In genomic region chr2:25669520-25669919, GRCh38 we compare ENCODE assay signal across 26 cellular contexts. TPM values are rescaled to one million over a fixed set of nuclear protein-coding genes. Genes with fewer than 3 reads are reported as not detected.
DNase-seq lines count a peak whose midpoint lies in the region; ATAC-seq and TF ChIP-seq lines count a peak whose summit lies in the region.
"Had no signal": no experiment of that assay in that cellular context is flagged by ENCODE, and none has a peak within 500 bp of the region (broad histone marks: within the 10 kb centered on the region; RNA-seq: fewer than 3 reads in every experiment).

No MANE protein-coding gene starts in this region.

- no peak for TF ChIP-seq EP300 in esophagus muscularis mucosa (IDR thresholded peaks at IDR 0.05)

- no peaks in the 10 kb centered on the region for H3K9me3 ChIP-seq in HUES64 (ENCODE audit: insufficient read depth, low read depth, low read length)
- H3K9me3 ChIP-seq in esophagus muscularis mucosa, result no peaks in the 10 kb centered on the region

- TF ChIP-seq CTCF in WTC11 (IDR thresholded peaks at IDR 0.05) (no peak), neural crest cell (conservative IDR thresholded peaks at IDR 0.05) (no peak), esophagus muscularis mucosa (IDR thresholded peaks at IDR 0.05) (no peak)

- H3K27ac Mint-ChIP-seq in WTC11, result peak overlapping the region; percentile 97
- no peak overlapping the region for H3K27ac Mint-ChIP-seq in neural crest cell (ENCODE audit: unreplicated experiment)
- no peak overlapping the region for H3K27ac Mint-ChIP-seq in activated CD4-positive, alpha-beta T cell treated with anti-CD3 and anti-CD28 coated beads for 36 hours

- H3K27ac ChIP-seq in HUES64 (ENCODE audit: low read depth, low read length) (peak overlapping the region; percentile 60; the same call in 1 of the 2 replicates), esophagus muscularis mucosa (replicated peaks in 1 of 4) (no peak overlapping the region)

- POLR2A ChIA-PET in WTC11 (lab: Charles Lee), result no interaction called here
- POLR2A ChIA-PET in activated CD4-positive, alpha-beta T cell treated with anti-CD3 and anti-CD28 coated beads for 36 hours (lab: Charles Lee), result interaction anchor here (0.7 kb wide), 1 partner anchor 362 kb away, joined by 4 read pairs; no protein-coding TSS in a partner anchor

- CTCF ChIA-PET in WTC11 (lab: Charles Lee), result no interaction called here
- CTCF ChIA-PET in activated CD4-positive, alpha-beta T cell treated with anti-CD3 and anti-CD28 coated beads for 36 hours (lab: Charles Lee), result no interaction called here

- no peak overlapping the region for H3K9ac ChIP-seq in HUES64 (ENCODE audit: low read depth, low read length)

- DNase-seq in ELF-1 (ENCODE audit: low read depth, low spot score), result peak; percentile 10
- DNase-seq in WTC11 (ENCODE audit: low spot score), result peak; percentile 31
- DNase-seq in neural crest cell (ENCODE audit: low read depth, low spot score), result no peak
- no peak for DNase-seq in esophagus muscularis mucosa (ENCODE audit: extremely low spot score)
- no peak for DNase-seq in GF-D8 (lab: John Stamatoyannopoulos, UW)
- no peak for DNase-seq in activated CD4-positive, alpha-beta T cell treated with anti-CD3 and anti-CD28 coated beads for 36 hours
- DNase-seq: 8988T; ACHN; Calu3; DMS79 treated with DMSO at 0.1 percent for 48 hours; HCEC 1CT; IMR-90; KG1; MM.1S; NCI-H1048; NCI-H1417; NCI-H1694 treated with DMSO at 0.1 percent for 48 hours; NCI-H2081; NCI-H226; NCI-H510A; NCI-H748 treated with DMSO at 0.1 percent for 48 hours; NK-92 treated with Interleukin-12 subunit alpha and Interleukin-12 subunit beta, amount 100 ng/mL, for 24 hours; PC-3 had no signal

- 49% methylated on average over 6 of the region's 7 CpGs for WGBS in HUES64
- WGBS in esophagus muscularis mucosa, result 97% methylated on average over 7 of the region's 7 CpGs

- intact Hi-C loops in esophagus muscularis mucosa (cut with DNase I), result loop anchor here (10.0 kb wide), 1 partner anchor 305 kb away; no protein-coding TSS in a partner anchor
- intact Hi-C loops in activated CD4-positive, alpha-beta T cell treated with anti-CD3 and anti-CD28 coated beads for 36 hours (cut with DNase I, micrococcal nuclease), result no loop called here

- ATAC-seq in WTC11 (peak; percentile 13), GM18907 (IDR thresholded peaks at IDR 0.05; ENCODE audit: unreplicated experiment) (no peak)
- no peak for ATAC-seq in activated CD4-positive, alpha-beta T cell treated with anti-CD3 and anti-CD28 coated beads for 36 hours
- ATAC-seq: PC-3, SK-N-SH treated with all-trans-retinoic acid at 6 μM for 48 hours had no signal

- H3K4me3 Mint-ChIP-seq in WTC11, result peak overlapping the region; percentile 52
- H3K4me3 Mint-ChIP-seq in neural crest cell, result peak overlapping the region; percentile 59
- H3K4me3 Mint-ChIP-seq in activated CD4-positive, alpha-beta T cell treated with anti-CD3 and anti-CD28 coated beads for 36 hours, result no peak overlapping the region

- H3K4me1 Mint-ChIP-seq in WTC11 (peaks cover 51% of the 10 kb centered on the region), neural crest cell (peaks cover 28% of the 10 kb centered on the region)
- H3K4me1 Mint-ChIP-seq in activated CD4-positive, alpha-beta T cell treated with anti-CD3 and anti-CD28 coated beads for 36 hours, result peaks cover 35% of the 10 kb centered on the region

- H3K4me1 ChIP-seq in HUES64 (ENCODE audit: insufficient read depth, low read length) (peaks cover 47% of the 10 kb centered on the region), esophagus muscularis mucosa (peaks cover 12 to 26% (median 17%) of the 10 kb centered on the region in 4 donors)

- H3K27me3 Mint-ChIP-seq in WTC11 (ENCODE audit: low read depth) (peaks cover 8% of the 10 kb centered on the region), neural crest cell (ENCODE audit: low read depth) (peaks cover 19% of the 10 kb centered on the region)
- peaks cover under 1% of the 10 kb centered on the region for H3K27me3 Mint-ChIP-seq in activated CD4-positive, alpha-beta T cell treated with anti-CD3 and anti-CD28 coated beads for 36 hours

- H3K4me3 ChIP-seq in HUES64 (ENCODE audit: low read length), result no peak overlapping the region
- no peak overlapping the region for H3K4me3 ChIP-seq in esophagus muscularis mucosa

- peaks cover 9% of the 10 kb centered on the region for H3K27me3 ChIP-seq in HUES64 (ENCODE audit: insufficient read depth, low read length)
- H3K27me3 ChIP-seq in esophagus muscularis mucosa, result no peaks in the 10 kb centered on the region

- H3K36me3 Mint-ChIP-seq in WTC11 (no peaks in the 10 kb centered on the region), neural crest cell (ENCODE audit: low read depth) (no peaks in the 10 kb centered on the region)
- no peaks in the 10 kb centered on the region for H3K36me3 Mint-ChIP-seq in activated CD4-positive, alpha-beta T cell treated with anti-CD3 and anti-CD28 coated beads for 36 hours (ENCODE audit: low read depth)

- no peaks in the 10 kb centered on the region for H3K9me3 Mint-ChIP-seq in WTC11
- H3K9me3 Mint-ChIP-seq in neural crest cell, result no peaks in the 10 kb centered on the region
- H3K9me3 Mint-ChIP-seq in activated CD4-positive, alpha-beta T cell treated with anti-CD3 and anti-CD28 coated beads for 36 hours (ENCODE audit: low read depth), result no peaks in the 10 kb centered on the region

- no peak for TF ChIP-seq POLR2A in esophagus muscularis mucosa (IDR thresholded peaks at IDR 0.05; ENCODE audit: low read depth)

- H3K36me3 ChIP-seq in HUES64 (ENCODE audit: insufficient read depth, low read length), result no peaks in the 10 kb centered on the region
- no peaks in the 10 kb centered on the region for H3K36me3 ChIP-seq in esophagus muscularis mucosa

TF ChIP-seq in WTC11, 78 proteins besides CTCF, POLR2A, EP300 and RAD21:
- TF ChIP-seq GTF2I (CRISPR knock-in tag; conservative IDR thresholded peaks at IDR 0.05) (no peak), USF1 (CRISPR knock-in tag; IDR thresholded peaks at IDR 0.05) (peak; percentile 78; the same call in 1 of the 2 replicates), CREB1 (CRISPR knock-in tag; IDR thresholded peaks at IDR 0.05) (no peak), ZNF121 (CRISPR knock-in tag; IDR thresholded peaks at IDR 0.05) (peak; percentile 57), USF2 (CRISPR knock-in tag; IDR thresholded peaks at IDR 0.05) (peak; percentile 79)
- TF ChIP-seq, protein P1, sequence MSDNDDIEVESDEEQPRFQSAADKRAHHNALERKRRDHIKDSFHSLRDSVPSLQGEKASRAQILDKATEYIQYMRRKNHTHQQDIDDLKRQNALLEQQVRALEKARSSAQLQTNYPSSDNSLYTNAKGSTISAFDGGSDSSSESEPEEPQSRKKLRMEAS (CRISPR knock-in tag; IDR thresholded peaks at IDR 0.05), result peak; percentile 70; the same call in 1 of the 2 replicates

RNA-seq across cellular contexts. Expression of gene DTNB, which starts 3.9 kb away (rescaled TPM):
- 18.0 TPM for polyA plus RNA-seq in HUES64 (2013, experiment 1 of 2)
- 19.9 TPM for polyA plus RNA-seq in HUES64 (2013, experiment 2 of 2)
- total RNA-seq in WTC11 (2021) (39.9 to 46.3 TPM (median 44.5 TPM) in 3 replicates), neural crest cell (28.9 and 29.5 TPM in 2 replicates), esophagus muscularis mucosa (1 to 10 TPM; 3.0 to 7.5 (median 4.3) TPM)
- total RNA-seq in activated CD4-positive, alpha-beta T cell treated with anti-CD3 and anti-CD28 coated beads for 36 hours, result 10 to 100 TPM; 17.1 to 33.5 TPM

Comparison
In these comparisons a context has a peak if more than half of its experiments do, and no peak if none do; other contexts are left out.
1. DNase-seq: peak in ELF-1 (single experiment) and WTC11 (single experiment); none in neural crest cell (single experiment), esophagus muscularis mucosa (single experiment), GF-D8 (single experiment) and activated CD4-positive, alpha-beta T cell treated with anti-CD3 and anti-CD28 coated beads for 36 hours (single experiment).